In genomic region chr7:93117327-93117726, GRCh38 we compare ENCODE assay signal across 2 cellular contexts.
TF ChIP-seq lines count a peak whose summit lies in the region.

No MANE protein-coding gene starts in this region.

TF ChIP-seq in GM12878, 131 proteins besides CTCF, POLR2A, EP300 and RAD21:
- TF ChIP-seq KDM1A (IDR thresholded peaks at IDR 0.05; ENCODE audit: borderline replicate concordance): no peak
- TF ChIP-seq FOS (IDR thresholded peaks at IDR 0.05; ENCODE audit: borderline replicate concordance, extremely low read depth, insufficient read length): no peak
- no peak for TF ChIP-seq MEF2B (IDR thresholded peaks at IDR 0.05; ENCODE audit: partially characterized antibody, poor library complexity, severe bottlenecking)
- no peak for TF ChIP-seq GATAD2B (conservative IDR thresholded peaks at IDR 0.05; ENCODE audit: low read depth)
- TF ChIP-seq PBX3 (IDR thresholded peaks at IDR 0.05; ENCODE audit: insufficient replicate concordance, low read depth, low read length): no peak
- TF ChIP-seq PML (IDR thresholded peaks at IDR 0.05; ENCODE audit: low read length): no peak
- no peak for TF ChIP-seq ZBED1 (IDR thresholded peaks at IDR 0.05; ENCODE audit: borderline replicate concordance)
- TF ChIP-seq ZNF384 (IDR thresholded peaks at IDR 0.05; ENCODE audit: borderline replicate concordance, low read depth, low read length): no peak
- no peak for TF ChIP-seq TAF1 (IDR thresholded peaks at IDR 0.05; ENCODE audit: borderline replicate concordance, low read depth, low read length)
- TF ChIP-seq YBX1 (IDR thresholded peaks at IDR 0.05): no peak
- TF ChIP-seq ZBTB40 (IDR thresholded peaks at IDR 0.05; ENCODE audit: borderline replicate concordance): no peak
- TF ChIP-seq USF2 (IDR thresholded peaks at IDR 0.05; ENCODE audit: borderline replicate concordance, low read depth, low read length): no peak
- no peak for TF ChIP-seq NR2C2 (IDR thresholded peaks at IDR 0.05; ENCODE audit: borderline replicate concordance, control insufficient read depth, insufficient read length, low read depth)
- no peak for TF ChIP-seq MYB (IDR thresholded peaks at IDR 0.05; ENCODE audit: borderline replicate concordance, low read depth, low read length)
- TF ChIP-seq CHD1 (IDR thresholded peaks at IDR 0.05; ENCODE audit: low read depth, low read length): no peak
- no peak for TF ChIP-seq E4F1 (IDR thresholded peaks at IDR 0.05; ENCODE audit: borderline replicate concordance, partially characterized antibody)
- no peak for TF ChIP-seq POLR2AphosphoS2 (IDR thresholded peaks at IDR 0.05; ENCODE audit: low read depth, low read length)

TF ChIP-seq in GM23338, 12 proteins besides CTCF, POLR2A, EP300 and RAD21:
- TF ChIP-seq REST (IDR thresholded peaks at IDR 0.05; ENCODE audit: unreplicated experiment): no peak
- no peak for TF ChIP-seq NANOG (IDR thresholded peaks at IDR 0.05; ENCODE audit: borderline replicate concordance)
- TF ChIP-seq POLR2AphosphoS5 (IDR thresholded peaks at IDR 0.05; ENCODE audit: low read depth): no peak
- no peak for TF ChIP-seq ETS1 (IDR thresholded peaks at IDR 0.05)
- TF ChIP-seq ZNF114 (CRISPR knock-in tag; IDR thresholded peaks at IDR 0.05): no peak
- TF ChIP-seq CREB1 (CRISPR knock-in tag; IDR thresholded peaks at IDR 0.05; ENCODE audit: low read depth): no peak
- no peak for TF ChIP-seq STAT1 (IDR thresholded peaks at IDR 0.05; ENCODE audit: unreplicated experiment)
- no peak for TF ChIP-seq EZH2 (IDR thresholded peaks at IDR 0.05; ENCODE audit: low read depth, unreplicated experiment)
- no peak for TF ChIP-seq JUNB (IDR thresholded peaks at IDR 0.05; ENCODE audit: unreplicated experiment)
- TF ChIP-seq, protein P1, sequence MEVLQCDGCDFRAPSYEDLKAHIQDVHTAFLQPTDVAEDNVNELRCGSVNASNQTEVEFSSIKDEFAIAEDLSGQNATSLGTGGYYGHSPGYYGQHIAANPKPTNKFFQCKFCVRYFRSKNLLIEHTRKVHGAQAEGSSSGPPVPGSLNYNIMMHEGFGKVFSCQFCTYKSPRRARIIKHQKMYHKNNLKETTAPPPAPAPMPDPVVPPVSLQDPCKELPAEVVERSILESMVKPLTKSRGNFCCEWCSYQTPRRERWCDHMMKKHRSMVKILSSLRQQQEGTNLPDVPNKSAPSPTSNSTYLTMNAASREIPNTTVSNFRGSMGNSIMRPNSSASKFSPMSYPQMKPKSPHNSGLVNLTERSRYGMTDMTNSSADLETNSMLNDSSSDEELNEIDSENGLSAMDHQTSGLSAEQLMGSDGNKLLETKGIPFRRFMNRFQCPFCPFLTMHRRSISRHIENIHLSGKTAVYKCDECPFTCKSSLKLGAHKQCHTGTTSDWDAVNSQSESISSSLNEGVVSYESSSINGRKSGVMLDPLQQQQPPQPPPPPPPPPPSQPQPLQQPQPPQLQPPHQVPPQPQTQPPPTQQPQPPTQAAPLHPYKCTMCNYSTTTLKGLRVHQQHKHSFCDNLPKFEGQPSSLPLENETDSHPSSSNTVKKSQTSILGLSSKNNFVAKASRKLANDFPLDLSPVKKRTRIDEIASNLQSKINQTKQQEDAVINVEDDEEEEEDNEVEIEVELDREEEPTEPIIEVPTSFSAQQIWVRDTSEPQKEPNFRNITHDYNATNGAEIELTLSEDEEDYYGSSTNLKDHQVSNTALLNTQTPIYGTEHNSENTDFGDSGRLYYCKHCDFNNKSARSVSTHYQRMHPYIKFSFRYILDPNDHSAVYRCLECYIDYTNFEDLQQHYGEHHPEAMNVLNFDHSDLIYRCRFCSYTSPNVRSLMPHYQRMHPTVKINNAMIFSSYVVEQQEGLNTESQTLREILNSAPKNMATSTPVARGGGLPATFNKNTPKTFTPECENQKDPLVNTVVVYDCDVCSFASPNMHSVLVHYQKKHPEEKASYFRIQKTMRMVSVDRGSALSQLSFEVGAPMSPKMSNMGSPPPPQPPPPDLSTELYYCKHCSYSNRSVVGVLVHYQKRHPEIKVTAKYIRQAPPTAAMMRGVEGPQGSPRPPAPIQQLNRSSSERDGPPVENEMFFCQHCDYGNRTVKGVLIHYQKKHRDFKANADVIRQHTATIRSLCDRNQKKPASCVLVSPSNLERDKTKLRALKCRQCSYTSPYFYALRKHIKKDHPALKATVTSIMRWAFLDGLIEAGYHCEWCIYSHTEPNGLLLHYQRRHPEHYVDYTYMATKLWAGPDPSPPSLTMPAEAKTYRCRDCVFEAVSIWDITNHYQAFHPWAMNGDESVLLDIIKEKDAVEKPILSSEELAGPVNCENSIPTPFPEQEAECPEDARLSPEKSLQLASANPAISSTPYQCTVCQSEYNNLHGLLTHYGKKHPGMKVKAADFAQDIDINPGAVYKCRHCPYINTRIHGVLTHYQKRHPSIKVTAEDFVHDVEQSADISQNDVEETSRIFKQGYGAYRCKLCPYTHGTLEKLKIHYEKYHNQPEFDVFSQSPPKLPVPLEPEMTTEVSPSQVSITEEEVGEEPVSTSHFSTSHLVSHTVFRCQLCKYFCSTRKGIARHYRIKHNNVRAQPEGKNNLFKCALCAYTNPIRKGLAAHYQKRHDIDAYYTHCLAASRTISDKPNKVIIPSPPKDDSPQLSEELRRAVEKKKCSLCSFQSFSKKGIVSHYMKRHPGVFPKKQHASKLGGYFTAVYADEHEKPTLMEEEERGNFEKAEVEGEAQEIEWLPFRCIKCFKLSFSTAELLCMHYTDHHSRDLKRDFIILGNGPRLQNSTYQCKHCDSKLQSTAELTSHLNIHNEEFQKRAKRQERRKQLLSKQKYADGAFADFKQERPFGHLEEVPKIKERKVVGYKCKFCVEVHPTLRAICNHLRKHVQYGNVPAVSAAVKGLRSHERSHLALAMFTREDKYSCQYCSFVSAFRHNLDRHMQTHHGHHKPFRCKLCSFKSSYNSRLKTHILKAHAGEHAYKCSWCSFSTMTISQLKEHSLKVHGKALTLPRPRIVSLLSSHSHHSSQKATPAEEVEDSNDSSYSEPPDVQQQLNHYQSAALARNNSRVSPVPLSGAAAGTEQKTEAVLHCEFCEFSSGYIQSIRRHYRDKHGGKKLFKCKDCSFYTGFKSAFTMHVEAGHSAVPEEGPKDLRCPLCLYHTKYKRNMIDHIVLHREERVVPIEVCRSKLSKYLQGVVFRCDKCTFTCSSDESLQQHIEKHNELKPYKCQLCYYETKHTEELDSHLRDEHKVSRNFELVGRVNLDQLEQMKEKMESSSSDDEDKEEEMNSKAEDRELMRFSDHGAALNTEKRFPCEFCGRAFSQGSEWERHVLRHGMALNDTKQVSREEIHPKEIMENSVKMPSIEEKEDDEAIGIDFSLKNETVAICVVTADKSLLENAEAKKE (CRISPR knock-in tag; IDR thresholded peaks at IDR 0.05): no peak
